1 cellular context compared by ENCODE assay signal in genomic region chr6:63598251-63599036, GRCh38.
TF ChIP-seq lines count a peak whose summit lies in the region.

No MANE protein-coding gene starts in this region.

TF ChIP-seq in HEK293, 187 proteins besides CTCF, POLR2A, EP300 and RAD21 (continued from another document and continues in another):
- TF ChIP-seq, protein P1, sequence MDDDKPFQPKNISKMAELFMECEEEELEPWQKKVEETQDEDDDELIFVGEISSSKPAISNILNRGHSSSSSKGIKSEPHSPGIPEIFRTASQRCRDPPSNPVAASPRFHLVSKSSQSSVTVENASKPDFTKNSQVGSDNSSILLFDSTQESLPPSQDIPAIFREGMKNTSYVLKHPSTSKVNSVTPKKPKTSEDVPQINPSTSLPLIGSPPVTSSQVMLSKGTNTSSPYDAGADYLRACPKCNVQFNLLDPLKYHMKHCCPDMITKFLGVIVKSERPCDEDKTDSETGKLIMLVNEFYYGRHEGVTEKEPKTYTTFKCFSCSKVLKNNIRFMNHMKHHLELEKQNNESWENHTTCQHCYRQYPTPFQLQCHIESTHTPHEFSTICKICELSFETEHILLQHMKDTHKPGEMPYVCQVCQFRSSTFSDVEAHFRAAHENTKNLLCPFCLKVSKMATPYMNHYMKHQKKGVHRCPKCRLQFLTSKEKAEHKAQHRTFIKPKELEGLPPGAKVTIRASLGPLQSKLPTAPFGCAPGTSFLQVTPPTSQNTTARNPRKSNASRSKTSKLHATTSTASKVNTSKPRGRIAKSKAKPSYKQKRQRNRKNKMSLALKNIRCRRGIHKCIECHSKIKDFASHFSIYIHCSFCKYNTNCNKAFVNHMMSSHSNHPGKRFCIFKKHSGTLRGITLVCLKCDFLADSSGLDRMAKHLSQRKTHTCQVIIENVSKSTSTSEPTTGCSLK (tag by site-specific recombination; IDR thresholded peaks at IDR 0.05): no peak
- TF ChIP-seq ZNF654 (tag by site-specific recombination; IDR thresholded peaks at IDR 0.05; ENCODE audit: low read depth): peak; percentile 82
- peak; percentile 96 for TF ChIP-seq ZBTB20 (tag by site-specific recombination; IDR thresholded peaks at IDR 0.05)
- peak; percentile 47; the same call in 1 of the 2 replicates for TF ChIP-seq ZNF518A (tag by site-specific recombination; conservative IDR thresholded peaks at IDR 0.05; ENCODE audit: low read depth)
- TF ChIP-seq BCL11B (tag by site-specific recombination; IDR thresholded peaks at IDR 0.05; ENCODE audit: low read depth): no peak
- TF ChIP-seq, protein P2, sequence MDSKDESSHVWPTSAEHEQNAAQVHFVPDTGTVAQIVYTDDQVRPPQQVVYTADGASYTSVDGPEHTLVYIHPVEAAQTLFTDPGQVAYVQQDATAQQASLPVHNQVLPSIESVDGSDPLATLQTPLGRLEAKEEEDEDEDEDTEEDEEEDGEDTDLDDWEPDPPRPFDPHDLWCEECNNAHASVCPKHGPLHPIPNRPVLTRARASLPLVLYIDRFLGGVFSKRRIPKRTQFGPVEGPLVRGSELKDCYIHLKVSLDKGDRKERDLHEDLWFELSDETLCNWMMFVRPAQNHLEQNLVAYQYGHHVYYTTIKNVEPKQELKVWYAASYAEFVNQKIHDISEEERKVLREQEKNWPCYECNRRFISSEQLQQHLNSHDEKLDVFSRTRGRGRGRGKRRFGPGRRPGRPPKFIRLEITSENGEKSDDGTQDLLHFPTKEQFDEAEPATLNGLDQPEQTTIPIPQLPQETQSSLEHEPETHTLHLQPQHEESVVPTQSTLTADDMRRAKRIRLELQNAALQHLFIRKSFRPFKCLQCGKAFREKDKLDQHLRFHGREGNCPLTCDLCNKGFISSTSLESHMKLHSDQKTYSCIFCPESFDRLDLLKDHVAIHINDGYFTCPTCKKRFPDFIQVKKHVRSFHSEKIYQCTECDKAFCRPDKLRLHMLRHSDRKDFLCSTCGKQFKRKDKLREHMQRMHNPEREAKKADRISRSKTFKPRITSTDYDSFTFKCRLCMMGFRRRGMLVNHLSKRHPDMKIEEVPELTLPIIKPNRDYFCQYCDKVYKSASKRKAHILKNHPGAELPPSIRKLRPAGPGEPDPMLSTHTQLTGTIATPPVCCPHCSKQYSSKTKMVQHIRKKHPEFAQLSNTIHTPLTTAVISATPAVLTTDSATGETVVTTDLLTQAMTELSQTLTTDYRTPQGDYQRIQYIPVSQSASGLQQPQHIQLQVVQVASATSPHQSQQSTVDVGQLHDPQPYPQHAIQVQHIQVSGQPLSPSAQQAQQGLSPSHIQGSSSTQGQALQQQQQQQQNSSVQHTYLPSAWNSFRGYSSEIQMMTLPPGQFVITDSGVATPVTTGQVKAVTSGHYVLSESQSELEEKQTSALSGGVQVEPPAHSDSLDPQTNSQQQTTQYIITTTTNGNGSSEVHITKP (tag by site-specific recombination; IDR thresholded peaks at IDR 0.05): peak; percentile 22; the same call in 1 of the 2 replicates
- TF ChIP-seq ZBTB17 (tag by site-specific recombination; IDR thresholded peaks at IDR 0.05): peak; percentile 87
- peak; percentile 80; the same call in 1 of the 2 replicates for TF ChIP-seq PRDM1 (tag by site-specific recombination; IDR thresholded peaks at IDR 0.05)
- no peak for TF ChIP-seq ZNF514 (tag by site-specific recombination; IDR thresholded peaks at IDR 0.05)
- no peak for TF ChIP-seq BCL6B (tag by site-specific recombination; IDR thresholded peaks at IDR 0.05)
- no peak for TF ChIP-seq PRDM2 (tag by site-specific recombination; IDR thresholded peaks at IDR 0.05; ENCODE audit: borderline replicate concordance)
- no peak for TF ChIP-seq ZNF423 (tag by site-specific recombination; IDR thresholded peaks at IDR 0.05)
- TF ChIP-seq ZBTB8A (tag by site-specific recombination; IDR thresholded peaks at IDR 0.05): no peak
- no peak for TF ChIP-seq ZSCAN30 (tag by site-specific recombination; IDR thresholded peaks at IDR 0.05)
- TF ChIP-seq, protein P3, sequence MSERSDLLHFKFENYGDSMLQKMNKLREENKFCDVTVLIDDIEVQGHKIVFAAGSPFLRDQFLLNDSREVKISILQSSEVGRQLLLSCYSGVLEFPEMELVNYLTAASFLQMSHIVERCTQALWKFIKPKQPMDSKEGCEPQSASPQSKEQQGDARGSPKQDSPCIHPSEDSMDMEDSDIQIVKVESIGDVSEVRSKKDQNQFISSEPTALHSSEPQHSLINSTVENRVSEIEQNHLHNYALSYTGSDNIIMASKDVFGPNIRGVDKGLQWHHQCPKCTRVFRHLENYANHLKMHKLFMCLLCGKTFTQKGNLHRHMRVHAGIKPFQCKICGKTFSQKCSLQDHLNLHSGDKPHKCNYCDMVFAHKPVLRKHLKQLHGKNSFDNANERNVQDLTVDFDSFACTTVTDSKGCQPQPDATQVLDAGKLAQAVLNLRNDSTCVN (tag by site-specific recombination; optimal IDR thresholded peaks at IDR 0.05): peak; percentile 9
- peak; percentile 49 for TF ChIP-seq ZNF692 (tag by site-specific recombination; IDR thresholded peaks at IDR 0.05)
- peak; percentile 93 for TF ChIP-seq ZNF335 (tag by site-specific recombination; conservative IDR thresholded peaks at IDR 0.05)
- no peak for TF ChIP-seq MYNN (tag by site-specific recombination; IDR thresholded peaks at IDR 0.05; ENCODE audit: borderline replicate concordance)
- peak; percentile 82 for TF ChIP-seq ZNF76 (tag by site-specific recombination; IDR thresholded peaks at IDR 0.05; ENCODE audit: borderline replicate concordance, low read depth)
- no peak for TF ChIP-seq ZNF473 (tag by site-specific recombination; IDR thresholded peaks at IDR 0.05)
- TF ChIP-seq ZFHX2 (tag by site-specific recombination; conservative IDR thresholded peaks at IDR 0.05): peak; percentile 24; the same call in 1 of the 2 replicates
- TF ChIP-seq REST (tag by site-specific recombination; IDR thresholded peaks at IDR 0.05): no peak
- TF ChIP-seq KLF7 (tag by site-specific recombination; IDR thresholded peaks at IDR 0.05; ENCODE audit: borderline replicate concordance): no peak
- TF ChIP-seq ZNF221 (tag by site-specific recombination; IDR thresholded peaks at IDR 0.05; ENCODE audit: borderline replicate concordance): no peak
- TF ChIP-seq ZNF175 (tag by site-specific recombination; IDR thresholded peaks at IDR 0.05): no peak
- no peak for TF ChIP-seq ZNF341 (tag by site-specific recombination; IDR thresholded peaks at IDR 0.05; ENCODE audit: low read depth)
- no peak for TF ChIP-seq ZNF426 (tag by site-specific recombination; IDR thresholded peaks at IDR 0.05)
- TF ChIP-seq ZBTB7A (tag by site-specific recombination; IDR thresholded peaks at IDR 0.05; ENCODE audit: low read depth): no peak
